In the genomic region with DNA sequence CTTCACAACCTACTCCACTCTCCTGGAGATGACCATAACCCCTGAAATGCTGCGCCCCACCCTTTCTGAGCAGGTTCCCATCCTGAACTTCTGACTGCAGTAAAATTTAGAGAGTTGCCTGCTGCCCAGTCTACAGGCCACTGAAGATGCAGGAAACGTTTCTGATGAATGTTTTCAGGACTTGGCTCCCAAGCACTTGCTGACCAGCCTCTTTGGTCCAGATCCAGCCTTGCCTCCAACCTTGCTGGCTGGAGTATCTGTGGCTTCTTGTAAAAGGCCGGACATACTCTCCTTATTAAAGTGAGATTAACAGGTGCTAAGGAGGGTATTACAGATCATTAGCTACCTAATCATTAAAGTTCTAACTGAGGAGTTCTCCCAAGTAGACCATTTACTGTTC, we compare ENCODE assay signal across 18 cellular contexts.
"Had no signal": no experiment of that assay in that cellular context is flagged by ENCODE, and none has a peak within 500 bp of the region (broad histone marks: within the 10 kb centered on the region; RNA-seq: fewer than 3 reads in every experiment).

No MANE protein-coding gene starts in this region.

- H3K27me3 ChIP-seq: breast epithelium, colonic mucosa, esophagus muscularis mucosa, heart right ventricle, spleen had no signal

- H3K4me1 ChIP-seq: breast epithelium, colonic mucosa, lower lobe of right lung, spleen had no signal

- ATAC-seq: activated CD8-positive, alpha-beta T cell treated with anti-CD3 and anti-CD28 coated beads, Interleukin-2, amount 10 ng/mL, durations not matched to agents 7 days and 5 days; activated naive CD8-positive, alpha-beta T cell treated with anti-CD3 and anti-CD28 coated beads, Interleukin-2, amount 50 U/mL, for 24 hours; heart right ventricle; lower lobe of right lung; naive thymus-derived CD8-positive, alpha-beta T cell had no signal

- H3K36me3 ChIP-seq: breast epithelium, colonic mucosa, esophagus muscularis mucosa, heart right ventricle, lower lobe of right lung, spleen, thoracic aorta, WERI-Rb-1 had no signal

- H3K4me3 ChIP-seq: breast epithelium, colonic mucosa, esophagus muscularis mucosa, heart right ventricle, lower lobe of right lung, spleen, thoracic aorta had no signal

- H3K27ac ChIP-seq: breast epithelium, colonic mucosa, esophagus muscularis mucosa, lower lobe of right lung, spleen, thoracic aorta, WERI-Rb-1 had no signal

- DNase-seq: activated CD4-positive, alpha-beta T cell treated with anti-CD3 and anti-CD28 coated beads, Interleukin-2, amount 50 U/mL, for 1 hour; activated CD4-positive, CD25-positive, alpha-beta regulatory T cell treated with anti-CD3 and anti-CD28 coated beads, Interleukin-2, amount 50 U/mL, for 72 hours; activated CD8-positive, alpha-beta T cell treated with anti-CD3 and anti-CD28 coated beads, Interleukin-2, amount 10 ng/mL, durations not matched to agents 7 days and 5 days; activated gamma-delta T cell; activated naive CD4-positive, alpha-beta T cell treated with anti-CD3 and anti-CD28 coated beads, Interleukin-2, amount 50 U/mL, for 16 hours; activated naive CD8-positive, alpha-beta T cell treated with anti-CD3 and anti-CD28 coated beads, Interleukin-2, amount 50 U/mL, for 24 hours; anterior cingulate cortex; colonic mucosa; heart right ventricle; lower lobe of right lung; naive thymus-derived CD8-positive, alpha-beta T cell; spleen; stimulated activated CD4-positive, alpha-beta T cell treated with anti-CD3 and anti-CD28 coated beads, Interleukin-4, amount 100 ng/mL, for 1 hour; stimulated activated naive CD4-positive, alpha-beta T cell treated with Interleukin-2 at 50 U/mL for 16 hours; WERI-Rb-1 had no signal

- H3K9me3 ChIP-seq: breast epithelium, colonic mucosa, esophagus muscularis mucosa, heart right ventricle, lower lobe of right lung, spleen, thoracic aorta had no signal
